ENCODE assay signal across 9 cellular contexts in the genomic region with DNA sequence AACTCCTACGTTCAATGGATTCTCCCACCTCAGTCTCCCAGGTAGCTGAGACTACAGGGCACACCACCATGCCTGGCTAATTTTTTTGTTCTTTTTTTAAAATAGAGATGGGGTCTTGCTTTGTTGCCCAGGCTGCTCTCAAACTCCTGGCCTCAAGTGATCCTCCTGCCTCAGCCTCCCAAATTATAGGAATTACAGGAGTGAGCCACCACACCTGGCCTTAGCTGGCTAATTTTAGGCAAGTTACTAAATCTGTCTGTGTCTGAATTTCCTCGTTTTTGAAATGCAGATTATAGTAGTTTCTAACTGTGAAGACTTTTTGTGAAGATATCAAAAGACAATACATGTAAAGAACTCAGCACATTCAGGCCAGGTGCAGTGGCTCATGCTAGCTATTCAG.
"Had no signal": no experiment of that assay in that cellular context is flagged by ENCODE, and none has a peak within 500 bp of the region (broad histone marks: within the 10 kb centered on the region; RNA-seq: fewer than 3 reads in every experiment).

No MANE protein-coding gene starts in this region.

- H3K27ac ChIP-seq: HL-60 had no signal

- FAIRE-seq: HepG2, K562 had no signal

- H3K4me3 ChIP-seq: GM23338, HAP-1, K562 had no signal

- H3K27ac Mint-ChIP-seq: GM23338, HFFc6 had no signal

- H3K4me1 ChIP-seq: HAP-1 had no signal

- ATAC-seq: GM23338, HCT116, HepG2, K562 had no signal

- H2AFZ ChIP-seq: GM23338 had no signal

- H3K9me3 Mint-ChIP-seq: GM23338, HFFc6 had no signal

- H3K9me3 ChIP-seq: HAP-1 had no signal

- H3K4me2 ChIP-seq: GM23338 had no signal

- H3K4me3 Mint-ChIP-seq: GM23338, HFFc6 had no signal

- DNase-seq: H7, HFFc6, KG1 had no signal
